29 cellular contexts compared by ENCODE assay signal in genomic region chr10:51924359-51924758, GRCh38.
"Had no signal": no experiment of that assay in that cellular context is flagged by ENCODE, and none has a peak within 500 bp of the region (broad histone marks: within the 10 kb centered on the region; RNA-seq: fewer than 3 reads in every experiment).

No MANE protein-coding gene starts in this region.

- H3K27ac Mint-ChIP-seq: dendritic cell treated with granulocyte-macrophage colony-stimulating factor and Interleukin-4, amounts not matched to agents 40 ng/mL and 50 ng/mL, for 4 days; effector memory CD8-positive, alpha-beta T cell; endodermal cell had no signal

- FAIRE-seq: endometrium, endothelial cell of umbilical vein, frontal cortex had no signal

- H3K4me3 ChIP-seq: colonic mucosa, coronary artery, dorsolateral prefrontal cortex, esophagus muscularis mucosa, esophagus squamous epithelium, gastrocnemius medialis, gastroesophageal sphincter, heart left ventricle, heart right ventricle, hepatocyte had no signal

- H3K9me3 ChIP-seq: colonic mucosa, esophagus muscularis mucosa, esophagus squamous epithelium, gastrocnemius medialis, gastroesophageal sphincter had no signal

- ATAC-seq: effector memory CD8-positive, alpha-beta T cell; esophagus mucosa; foreskin keratinocyte; gastrocnemius medialis; gastroesophageal sphincter; heart left ventricle; heart right ventricle had no signal

- DNase-seq: colonic mucosa; cortex of kidney; dermis blood vessel endothelial cell; dorsolateral prefrontal cortex; effector CD4-positive, alpha-beta T cell; effector CD8-positive, alpha-beta T cell; effector memory CD4-positive, alpha-beta T cell; effector memory CD8-positive, alpha-beta T cell; endodermal cell; erythroblast; esophagus squamous epithelium; foreskin fibroblast; foreskin keratinocyte; foreskin melanocyte; gastrocnemius medialis; glutamatergic neuron; head of caudate nucleus; heart left ventricle; heart right ventricle had no signal

- H3K27me3 Mint-ChIP-seq: dendritic cell treated with granulocyte-macrophage colony-stimulating factor and Interleukin-4, amounts not matched to agents 40 ng/mL and 50 ng/mL, for 4 days; effector memory CD8-positive, alpha-beta T cell had no signal

- H3K27ac ChIP-seq: colonic mucosa, coronary artery, epithelial cell of prostate, esophagus muscularis mucosa, esophagus squamous epithelium, foreskin keratinocyte, gastrocnemius medialis, gastroesophageal sphincter, heart left ventricle, heart right ventricle, hepatocyte had no signal

- H3K36me3 ChIP-seq: colonic mucosa, esophagus muscularis mucosa, esophagus squamous epithelium, gastrocnemius medialis, gastroesophageal sphincter, heart left ventricle, heart right ventricle had no signal

- H3K4me1 ChIP-seq: colonic mucosa, esophagus muscularis mucosa, esophagus squamous epithelium, foreskin keratinocyte, gastroesophageal sphincter, heart right ventricle had no signal

- H3K9me3 Mint-ChIP-seq: dendritic cell treated with granulocyte-macrophage colony-stimulating factor and Interleukin-4, amounts not matched to agents 40 ng/mL and 50 ng/mL, for 4 days; endodermal cell had no signal

- H3K4me3 Mint-ChIP-seq: dendritic cell treated with granulocyte-macrophage colony-stimulating factor and Interleukin-4, amounts not matched to agents 40 ng/mL and 50 ng/mL, for 4 days; effector memory CD8-positive, alpha-beta T cell; endodermal cell had no signal
